ENCODE assay signal across 1 cellular context in the genomic region with DNA sequence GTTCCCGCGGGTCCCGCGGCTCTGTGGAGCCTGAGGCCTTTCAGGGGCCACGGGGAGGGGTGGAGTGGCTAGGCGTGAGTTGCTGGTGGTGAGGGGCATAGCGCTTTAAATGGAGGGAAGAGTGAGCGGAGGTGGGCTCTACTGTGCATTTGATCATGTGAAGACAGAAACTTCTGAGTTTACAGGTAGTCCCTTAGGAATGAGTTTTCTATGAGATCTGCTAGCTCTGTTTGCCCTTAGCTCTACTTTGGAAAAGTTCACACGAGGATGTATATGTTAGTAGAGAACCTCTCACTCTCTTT.
TF ChIP-seq lines count a peak whose summit lies in the region.

No MANE protein-coding gene starts in this region.

TF ChIP-seq in endothelial cell of umbilical vein, 7 proteins besides CTCF, POLR2A, EP300 and RAD21 (continued from another document):
- no peak for TF ChIP-seq MYC (IDR thresholded peaks at IDR 0.05; ENCODE audit: low read depth, low read length)
